In genomic region chr12:122929812-122930211, GRCh38 we compare ENCODE assay signal across 22 cellular contexts. TPM values are rescaled to one million over a fixed set of nuclear protein-coding genes. Genes with fewer than 3 reads are reported as not detected.
DNase-seq lines count a peak whose midpoint lies in the region; ATAC-seq and TF ChIP-seq lines count a peak whose summit lies in the region.
"Had no signal": no experiment of that assay in that cellular context is flagged by ENCODE, and none has a peak within 500 bp of the region (broad histone marks: within the 10 kb centered on the region; RNA-seq: fewer than 3 reads in every experiment).

No MANE protein-coding gene starts in this region.

- H2AFZ ChIP-seq in IMR-90 (replicated peaks; ENCODE audit: low read length, poor library complexity), result peak overlapping the region; percentile 51

- no peak overlapping the region for H3K4me3 Mint-ChIP-seq in dendritic cell treated with granulocyte-macrophage colony-stimulating factor and Interleukin-4, amounts not matched to agents 40 ng/mL and 50 ng/mL, for 4 days
- H3K4me3 Mint-ChIP-seq: CD4-positive, alpha-beta memory T cell had no signal

- H3K9me3 Mint-ChIP-seq in dendritic cell treated with granulocyte-macrophage colony-stimulating factor and Interleukin-4, amounts not matched to agents 40 ng/mL and 50 ng/mL, for 4 days, result no peaks in the 10 kb centered on the region

- H3K27me3 Mint-ChIP-seq in dendritic cell treated with granulocyte-macrophage colony-stimulating factor and Interleukin-4, amounts not matched to agents 40 ng/mL and 50 ng/mL, for 4 days, result no peaks in the 10 kb centered on the region
- H3K27me3 Mint-ChIP-seq: CD4-positive, alpha-beta memory T cell had no signal

- H3K4me2 ChIP-seq in IMR-90 (ENCODE audit: low read depth, low read length), result no peak overlapping the region

- peaks cover 31% of the 10 kb centered on the region for H3K4me1 Mint-ChIP-seq in dendritic cell treated with granulocyte-macrophage colony-stimulating factor and Interleukin-4, amounts not matched to agents 40 ng/mL and 50 ng/mL, for 4 days (ENCODE audit: low read depth)
- H3K4me1 Mint-ChIP-seq: CD4-positive, alpha-beta memory T cell had no signal

- peak overlapping the region; percentile 75 for H3K27ac Mint-ChIP-seq in dendritic cell treated with granulocyte-macrophage colony-stimulating factor and Interleukin-4, amounts not matched to agents 40 ng/mL and 50 ng/mL, for 4 days

- H3K4me1 ChIP-seq in IMR-90 (ENCODE audit: control insufficient read depth, insufficient read depth, low read length), result no peaks in the 10 kb centered on the region
- H3K4me1 ChIP-seq in upper lobe of right lung, result no peaks in the 10 kb centered on the region
- H3K4me1 ChIP-seq: Peyer's patch had no signal

- H3K9me3 ChIP-seq in IMR-90 (ENCODE audit: control insufficient read depth, insufficient read depth, low read length) (no peaks in the 10 kb centered on the region), upper lobe of right lung (no peaks in the 10 kb centered on the region)
- H3K9me3 ChIP-seq: Peyer's patch had no signal

- no peak for TF ChIP-seq RAD21 in IMR-90 (IDR thresholded peaks at IDR 0.05; ENCODE audit: low read length)

- DNase-seq in D341Med (ENCODE audit: low spot score) (peak; percentile 33), IMR-90 (no peak), upper lobe of right lung (no peak), activated T-cell treated with anti-CD3 and anti-CD28 coated beads for 4 hours (no peak), NCI-H526 (lab: John Stamatoyannopoulos, UW) (no peak), NK-92 (lab: John Stamatoyannopoulos, UW; ENCODE audit: unreplicated experiment) (no peak)
- DNase-seq: C1 segment of cervical spinal cord; CD4-positive, alpha-beta memory T cell; COR-L47; DMS79 treated with DMSO at 0.1 percent for 48 hours; GF-D8; Karpas-422; NCI-H1105; NCI-H1436 treated with DMSO at 0.1 percent for 48 hours; NCI-H187 treated with DMSO at 0.1 percent for 48 hours; NCI-H446 treated with DMSO at 0.1 percent for 48 hours; NCI-H69; OCI-M1; Peyer's patch; Right ventricle myocardium superior; T-helper 1 cell had no signal

- no peak overlapping the region for H2AK5ac ChIP-seq in IMR-90 (ENCODE audit: low read depth, low read length)

- no peaks in the 10 kb centered on the region for H3K36me3 Mint-ChIP-seq in dendritic cell treated with granulocyte-macrophage colony-stimulating factor and Interleukin-4, amounts not matched to agents 40 ng/mL and 50 ng/mL, for 4 days (ENCODE audit: low read depth)
- H3K36me3 Mint-ChIP-seq: CD4-positive, alpha-beta memory T cell had no signal

- no peak overlapping the region for H3K23ac ChIP-seq in IMR-90 (ENCODE audit: low read depth, low read length)

- no peak overlapping the region for H2BK15ac ChIP-seq in IMR-90 (ENCODE audit: low read depth, low read length)

- H3K18ac ChIP-seq in IMR-90 (ENCODE audit: low read depth, low read length), result no peak overlapping the region

- H3K36me3 ChIP-seq in IMR-90 (ENCODE audit: control insufficient read depth, insufficient read depth, low read length), result peaks cover 2% of the 10 kb centered on the region
- no peaks in the 10 kb centered on the region for H3K36me3 ChIP-seq in upper lobe of right lung
- H3K36me3 ChIP-seq: Peyer's patch had no signal

- TF ChIP-seq CTCF in IMR-90 (conservative IDR thresholded peaks at IDR 0.05; ENCODE audit: low read depth, low read length) (no peak), upper lobe of right lung (IDR thresholded peaks at IDR 0.05) (no peak)

- H3K27ac ChIP-seq in IMR-90 (ENCODE audit: insufficient read depth, low read length) (no peak overlapping the region), upper lobe of right lung (no peak overlapping the region)
- H3K27ac ChIP-seq: Peyer's patch had no signal

- H3K4me3 ChIP-seq in IMR-90 (ENCODE audit: insufficient read depth, low read depth, low read length) (no peak overlapping the region), upper lobe of right lung (no peak overlapping the region)
- H3K4me3 ChIP-seq: Peyer's patch had no signal

- no peak overlapping the region for H3K9ac ChIP-seq in IMR-90 (ENCODE audit: low read depth, low read length)

- BruUV-seq in IMR-90 (replicated peaks; lab: Mats Ljungman, UMichigan), result no TSS peak

- intact Hi-C loops in IMR-90 (cut with micrococcal nuclease), result no loop called here
- intact Hi-C loops in dendritic cell treated with granulocyte-macrophage colony-stimulating factor and Interleukin-4, amounts not matched to agents 40 ng/mL and 50 ng/mL, for 4 days (cut with micrococcal nuclease), result no loop called here
- intact Hi-C loops in upper lobe of right lung (cut with DNase I), result no loop called here

- H2AK9ac ChIP-seq in IMR-90 (replicated peaks; ENCODE audit: low read depth, low read length, poor library complexity), result no peak overlapping the region

- no peaks in the 10 kb centered on the region for H3K9me1 ChIP-seq in IMR-90 (ENCODE audit: insufficient read depth, low read length)

- no peaks in the 10 kb centered on the region for H4K20me1 ChIP-seq in IMR-90 (ENCODE audit: insufficient read depth, low read length)

- no peaks in the 10 kb centered on the region for H3K79me1 ChIP-seq in IMR-90 (ENCODE audit: low read depth in 1 of 2, low read length in 2 of 2)

- ATAC-seq in IMR-90 (ENCODE audit: low read depth) (no peak), upper lobe of right lung (peak; percentile 36)

- in situ Hi-C loops in IMR-90 (cut with MboI; ENCODE audit: low sequenced_read_pairs), result no loop called here

- no peak overlapping the region for H2BK120ac ChIP-seq in IMR-90 (ENCODE audit: low read depth, low read length)

- no peak overlapping the region for H3K4ac ChIP-seq in IMR-90 (ENCODE audit: low read depth, low read length)

- dilution Hi-C loops in IMR-90 (cut with HindIII; ENCODE audit: low sequenced_read_pairs, unreplicated experiment), result no loop called here

- no peaks in the 10 kb centered on the region for H3K27me3 ChIP-seq in IMR-90 (ENCODE audit: control insufficient read depth, insufficient read depth, low read length)
- H3K27me3 ChIP-seq in upper lobe of right lung, result no peaks in the 10 kb centered on the region
- H3K27me3 ChIP-seq: Peyer's patch had no signal

- H3K56ac ChIP-seq in IMR-90 (ENCODE audit: extremely low read depth, insufficient read depth, low read length), result no peak overlapping the region

- H4K91ac ChIP-seq in IMR-90 (ENCODE audit: insufficient read depth, low read depth, low read length), result no peak overlapping the region

- WGBS in IMR-90 (ENCODE audit: extremely low coverage in 2 of 2, insufficient read length in 1 of 2), 2 experiments, result 90% methylated on average over 16 of the region's 23 CpGs; no CpG with 5 or more reads in 1 of the 2 experiments

- H4K8ac ChIP-seq in IMR-90 (ENCODE audit: low read depth in 2 of 2, low read length in 2 of 2), result no peak overlapping the region

- H2BK20ac ChIP-seq in IMR-90 (ENCODE audit: low read depth, low read length), result no peak overlapping the region

- no peak overlapping the region for H3K14ac ChIP-seq in IMR-90 (replicated peaks; ENCODE audit: low read depth, low read length)

- CTCF ChIA-PET in IMR-90 (lab: Yijun Ruan, JAX), result no interaction called here

- no peak overlapping the region for H2BK5ac ChIP-seq in IMR-90 (ENCODE audit: low read depth, low read length, poor library complexity, severe bottlenecking)

- H4K5ac ChIP-seq in IMR-90 (ENCODE audit: low read depth, low read length), result no peak overlapping the region

- POLR2A ChIA-PET in IMR-90 (lab: Charles Lee; ENCODE audit: unreplicated experiment), result no interaction called here

- TF ChIP-seq POLR2A in IMR-90 (IDR thresholded peaks at IDR 0.05; ENCODE audit: low read depth, low read length), result no peak

TF ChIP-seq in IMR-90, 13 proteins besides CTCF, POLR2A, EP300 and RAD21:
- TF ChIP-seq, protein P1, sequence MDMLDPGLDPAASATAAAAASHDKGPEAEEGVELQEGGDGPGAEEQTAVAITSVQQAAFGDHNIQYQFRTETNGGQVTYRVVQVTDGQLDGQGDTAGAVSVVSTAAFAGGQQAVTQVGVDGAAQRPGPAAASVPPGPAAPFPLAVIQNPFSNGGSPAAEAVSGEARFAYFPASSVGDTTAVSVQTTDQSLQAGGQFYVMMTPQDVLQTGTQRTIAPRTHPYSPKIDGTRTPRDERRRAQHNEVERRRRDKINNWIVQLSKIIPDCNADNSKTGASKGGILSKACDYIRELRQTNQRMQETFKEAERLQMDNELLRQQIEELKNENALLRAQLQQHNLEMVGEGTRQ (IDR thresholded peaks at IDR 0.05; ENCODE audit: low read depth, low read length), result no peak
- TF ChIP-seq CEBPB (IDR thresholded peaks at IDR 0.05; ENCODE audit: low read depth, low read length) (no peak), FOS (IDR thresholded peaks at IDR 0.05; ENCODE audit: low read depth, low read length) (no peak), MAZ (IDR thresholded peaks at IDR 0.05; ENCODE audit: borderline replicate concordance, low read depth, low read length) (no peak), NFE2L2 (IDR thresholded peaks at IDR 0.05; ENCODE audit: low read depth, low read length) (no peak)
TF ChIP-seq in IMR-90: peak in this region for 0.

RNA-seq across cellular contexts. Expression of gene VPS37B, which starts 33.9 kb away (rescaled TPM):
- total RNA-seq in IMR-90 (2012; rRNA removed) (8.6 and 13.9 TPM in 2 replicates), upper lobe of right lung (36.3 TPM)
- 25.7 and 29.9 TPM in 2 replicates for polyA plus RNA-seq in IMR-90 (2012; rRNA removed)
- polyA plus RNA-seq in IMR-90 (2012; cell fraction: cytosol; rRNA removed), result 30.2 and 32.2 TPM in 2 replicates
- 46.1 and 46.4 TPM in 2 replicates for polyA plus RNA-seq in IMR-90 (2012; cell fraction: nucleus; rRNA removed; ENCODE audit: low replicate concordance)

RNA-seq across cellular contexts. Expression of gene ABCB9, which starts 36.5 kb away (rescaled TPM):
- total RNA-seq in IMR-90 (2012; rRNA removed), result 5.6 and 7.2 TPM in 2 replicates
- polyA plus RNA-seq in IMR-90 (2012; rRNA removed), result 7.8 and 8.3 TPM in 2 replicates
- polyA plus RNA-seq in IMR-90 (2012; cell fraction: cytosol; rRNA removed), result 6.6 and 7.8 TPM in 2 replicates
- 14.2 and 28.2 TPM in 2 replicates for polyA plus RNA-seq in IMR-90 (2012; cell fraction: nucleus; rRNA removed; ENCODE audit: low replicate concordance)
- 5.2 TPM for total RNA-seq in upper lobe of right lung

RNA-seq across cellular contexts. Expression of gene OGFOD2, which starts 45.2 kb away (rescaled TPM):
- total RNA-seq in IMR-90 (2012; rRNA removed) (4.3 and 4.7 TPM in 2 replicates), upper lobe of right lung (13.7 TPM)
- 18.2 and 19.0 TPM in 2 replicates for polyA plus RNA-seq in IMR-90 (2012; rRNA removed)
- polyA plus RNA-seq in IMR-90 (2012; cell fraction: cytosol; rRNA removed), result 7.7 and 16.7 TPM in 2 replicates
- 31.5 and 87.3 TPM in 2 replicates for polyA plus RNA-seq in IMR-90 (2012; cell fraction: nucleus; rRNA removed; ENCODE audit: low replicate concordance)

RNA-seq across cellular contexts. Expression of gene ARL6IP4, which starts 50.7 kb away (rescaled TPM):
- total RNA-seq in IMR-90 (2012; rRNA removed) (161 and 205 TPM in 2 replicates), upper lobe of right lung (124 TPM)
- 254 and 258 TPM in 2 replicates for polyA plus RNA-seq in IMR-90 (2012; rRNA removed)
- polyA plus RNA-seq in IMR-90 (2012; cell fraction: cytosol; rRNA removed), result 195 and 234 TPM in 2 replicates
- 276 and 281 TPM in 2 replicates for polyA plus RNA-seq in IMR-90 (2012; cell fraction: nucleus; rRNA removed; ENCODE audit: low replicate concordance)
